1 cellular context compared by ENCODE assay signal in genomic region chr9:124843635-124844034, GRCh38.
TF ChIP-seq lines count a peak whose summit lies in the region.

No MANE protein-coding gene starts in this region.

TF ChIP-seq in WTC11, 78 proteins besides CTCF, POLR2A, EP300 and RAD21 (continued from another document):
- TF ChIP-seq ZNF281 (CRISPR knock-in tag; IDR thresholded peaks at IDR 0.05) (no peak), NFYB (CRISPR knock-in tag; conservative IDR thresholded peaks at IDR 0.05; ENCODE audit: low read depth) (no peak), TCF7 (CRISPR knock-in tag; IDR thresholded peaks at IDR 0.05; ENCODE audit: low read depth) (no peak), ZNF396 (CRISPR knock-in tag; IDR thresholded peaks at IDR 0.05; ENCODE audit: borderline replicate concordance) (no peak), JAZF1 (CRISPR knock-in tag; IDR thresholded peaks at IDR 0.05) (no peak), KAT7 (CRISPR knock-in tag; IDR thresholded peaks at IDR 0.05; ENCODE audit: borderline replicate concordance) (no peak), ZNF671 (CRISPR knock-in tag; IDR thresholded peaks at IDR 0.05) (no peak), EMX1 (CRISPR knock-in tag; IDR thresholded peaks at IDR 0.05) (no peak), ATF2 (CRISPR knock-in tag; IDR thresholded peaks at IDR 0.05; ENCODE audit: borderline replicate concordance, low read depth) (no peak), ATF3 (CRISPR knock-in tag; conservative IDR thresholded peaks at IDR 0.05) (no peak)
- TF ChIP-seq, protein P1, sequence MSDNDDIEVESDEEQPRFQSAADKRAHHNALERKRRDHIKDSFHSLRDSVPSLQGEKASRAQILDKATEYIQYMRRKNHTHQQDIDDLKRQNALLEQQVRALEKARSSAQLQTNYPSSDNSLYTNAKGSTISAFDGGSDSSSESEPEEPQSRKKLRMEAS (CRISPR knock-in tag; IDR thresholded peaks at IDR 0.05), result no peak
